Comparison of ENCODE assay signal across 29 cellular contexts in the genomic region with DNA sequence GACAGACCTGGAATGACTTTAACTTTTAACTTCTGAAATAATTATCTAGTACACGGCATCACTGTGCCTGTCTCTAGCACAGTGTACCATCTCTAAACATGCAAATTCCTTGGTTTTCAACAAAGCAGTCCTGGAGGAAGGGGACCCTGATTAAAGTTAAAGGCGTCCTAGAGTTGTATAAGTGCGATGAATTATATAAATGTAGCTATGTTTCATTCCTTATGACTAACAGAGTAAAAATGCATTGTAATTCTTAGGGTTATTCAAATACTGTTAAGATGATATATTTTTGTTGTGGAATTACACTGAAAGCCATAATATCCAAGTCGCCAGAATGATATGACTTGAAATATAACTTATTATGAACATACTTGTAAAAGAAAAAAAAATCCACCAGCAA.
"Had no signal": no experiment of that assay in that cellular context is flagged by ENCODE, and none has a peak within 500 bp of the region (broad histone marks: within the 10 kb centered on the region; RNA-seq: fewer than 3 reads in every experiment).

No MANE protein-coding gene starts in this region.

- H3K4me1 Mint-ChIP-seq: activated CD4-positive, alpha-beta T cell treated with anti-CD3 and anti-CD28 coated beads for 36 hours; activated CD4-positive, alpha-beta T cell treated with anti-CD3 and anti-CD28 coated beads, Interleukin-2, amount 10 ng/mL, durations not matched to agents 7 days and 5 days; activated naive CD4-positive, alpha-beta T cell treated with anti-CD3 and anti-CD28 coated beads, Interleukin-2, amount 10 ng/mL, durations not matched to agents 7 days and 5 days; activated naive CD8-positive, alpha-beta T cell treated with anti-CD3 and anti-CD28 coated beads, Interleukin-2, amount 50 U/mL, for 24 hours had no signal

- H3K9me3 Mint-ChIP-seq: activated naive CD8-positive, alpha-beta T cell treated with anti-CD3 and anti-CD28 coated beads, Interleukin-2, amount 50 U/mL, for 24 hours had no signal

- H3K36me3 ChIP-seq: breast epithelium had no signal

- DNase-seq: activated CD4-positive, alpha-beta T cell treated with anti-CD3 and anti-CD28 coated beads for 36 hours; activated CD4-positive, alpha-beta T cell treated with anti-CD3 and anti-CD28 coated beads, Interleukin-2, amount 10 ng/mL, durations not matched to agents 7 days and 5 days; activated CD4-positive, alpha-beta T cell treated with anti-CD3 and anti-CD28 coated beads, Interleukin-2, amount 50 U/mL, for 48 hours; activated CD8-positive, alpha-beta memory T cell treated with anti-CD3 and anti-CD28 coated beads, Interleukin-2, amount 50 U/mL, for 4 hours; activated gamma-delta T cell treated with Interleukin-2 at 50 U/mL for 16 hours; activated naive CD4-positive, alpha-beta T cell treated with anti-CD3 and anti-CD28 coated beads, Interleukin-2, amount 10 ng/mL, durations not matched to agents 7 days and 5 days; activated naive CD8-positive, alpha-beta T cell treated with anti-CD3 and anti-CD28 coated beads, Interleukin-2, amount 50 U/mL, for 24 hours; activated T-cell treated with anti-CD3 and anti-CD28 coated beads for 4 hours; activated T-cell treated with anti-CD3 and anti-CD28 coated beads, Interleukin-2, amount 50 U/mL, for 4 hours; anterior cingulate cortex; body of pancreas; Karpas-422; NCI-H1105; NCI-H1417 treated with DMSO at 0.1 percent for 48 hours; NCI-H187 treated with DMSO at 0.1 percent for 48 hours; NCI-H2081; NCI-H345; NCI-H524 treated with DMSO at 0.1 percent for 48 hours; PC-9; Right ventricle myocardium superior; SW 1271; T-helper 1 cell had no signal

- H3K27ac Mint-ChIP-seq: activated CD4-positive, alpha-beta T cell treated with anti-CD3 and anti-CD28 coated beads for 36 hours; activated CD4-positive, alpha-beta T cell treated with anti-CD3 and anti-CD28 coated beads, Interleukin-2, amount 10 ng/mL, durations not matched to agents 7 days and 5 days; activated naive CD4-positive, alpha-beta T cell treated with anti-CD3 and anti-CD28 coated beads, Interleukin-2, amount 10 ng/mL, durations not matched to agents 7 days and 5 days; activated naive CD8-positive, alpha-beta T cell; activated naive CD8-positive, alpha-beta T cell treated with anti-CD3 and anti-CD28 coated beads, Interleukin-2, amount 50 U/mL, for 24 hours; activated T-helper 1 cell treated with anti-CD3 and anti-CD28 coated beads, Interleukin-12 subunit alpha, Interleukin-12 subunit beta, Interleukin-2, Interleukin-4 antibody, amounts not matched to agents 30 ng/mL and 10 ng/mL and 1 ng/mL, durations not matched to agents 14 hours and 24 hours and 36 hours; WTC11 had no signal

- H3K4me1 ChIP-seq: body of pancreas, breast epithelium had no signal

- H3K27me3 Mint-ChIP-seq: activated CD4-positive, alpha-beta T cell treated with anti-CD3 and anti-CD28 coated beads for 36 hours; activated CD4-positive, alpha-beta T cell treated with anti-CD3 and anti-CD28 coated beads, Interleukin-2, amount 10 ng/mL, durations not matched to agents 7 days and 5 days; activated naive CD4-positive, alpha-beta T cell treated with anti-CD3 and anti-CD28 coated beads, Interleukin-2, amount 10 ng/mL, durations not matched to agents 7 days and 5 days; activated naive CD8-positive, alpha-beta T cell; activated naive CD8-positive, alpha-beta T cell treated with anti-CD3 and anti-CD28 coated beads, Interleukin-2, amount 50 U/mL, for 24 hours had no signal

- H3K36me3 Mint-ChIP-seq: activated naive CD4-positive, alpha-beta T cell treated with anti-CD3 and anti-CD28 coated beads, Interleukin-2, amount 10 ng/mL, durations not matched to agents 7 days and 5 days; activated naive CD8-positive, alpha-beta T cell; WTC11 had no signal

- H3K4me3 Mint-ChIP-seq: activated CD4-positive, alpha-beta T cell treated with anti-CD3 and anti-CD28 coated beads for 36 hours; activated CD4-positive, alpha-beta T cell treated with anti-CD3 and anti-CD28 coated beads, Interleukin-2, amount 10 ng/mL, durations not matched to agents 7 days and 5 days; activated naive CD4-positive, alpha-beta T cell treated with anti-CD3 and anti-CD28 coated beads, Interleukin-2, amount 10 ng/mL, durations not matched to agents 7 days and 5 days; activated naive CD8-positive, alpha-beta T cell; activated naive CD8-positive, alpha-beta T cell treated with anti-CD3 and anti-CD28 coated beads, Interleukin-2, amount 50 U/mL, for 24 hours; activated T-cell treated with anti-CD3 and anti-CD28 coated beads, Interleukin-2, amount 50 U/mL, for 4 hours; activated T-helper 1 cell treated with anti-CD3 and anti-CD28 coated beads, Interleukin-12 subunit alpha, Interleukin-12 subunit beta, Interleukin-2, Interleukin-4 antibody, amounts not matched to agents 30 ng/mL and 10 ng/mL and 1 ng/mL, durations not matched to agents 14 hours and 24 hours and 36 hours; WTC11 had no signal

- H3K9me3 ChIP-seq: body of pancreas, breast epithelium had no signal

- H3K27me3 ChIP-seq: body of pancreas, breast epithelium had no signal

- H3K27ac ChIP-seq: body of pancreas, breast epithelium, coronary artery, PC-9, RWPE1 had no signal

- H3K4me2 ChIP-seq: PC-9 had no signal

- ATAC-seq: activated CD4-positive, alpha-beta T cell treated with anti-CD3 and anti-CD28 coated beads for 36 hours; activated CD4-positive, CD25-positive, alpha-beta regulatory T cell treated with anti-CD3 and anti-CD28 coated beads, Interleukin-2, amount 50 U/mL, for 24 hours; activated naive CD8-positive, alpha-beta T cell treated with anti-CD3 and anti-CD28 coated beads, Interleukin-2, amount 50 U/mL, for 24 hours; activated T-cell treated with anti-CD3 and anti-CD28 coated beads, Interleukin-2, amount 50 U/mL, for 4 hours; body of pancreas; WTC11 had no signal

- H3K4me3 ChIP-seq: body of pancreas, breast epithelium, coronary artery, PC-9 had no signal

- H2AFZ ChIP-seq: PC-9 had no signal
